In the genomic region with DNA sequence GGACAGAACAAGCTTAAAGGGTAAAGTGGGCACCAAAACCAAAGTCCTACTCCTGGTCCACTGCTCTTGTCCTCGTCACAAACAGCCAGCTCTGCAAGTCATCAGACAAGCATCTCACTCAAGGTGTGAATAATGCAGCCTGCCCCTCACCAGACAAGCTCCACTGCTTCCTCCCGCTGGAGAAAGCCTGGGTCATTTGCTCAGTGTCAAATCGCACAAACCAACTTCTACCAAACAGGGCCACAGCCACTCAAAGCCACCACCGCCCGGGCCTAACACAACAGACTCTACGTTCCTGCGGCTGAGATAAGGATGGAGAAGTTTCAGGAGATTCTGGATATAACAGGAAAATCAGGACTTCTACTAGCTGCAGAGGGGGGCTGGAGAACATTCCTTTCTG, we compare ENCODE assay signal across 10 cellular contexts. TPM values are rescaled to one million over a fixed set of nuclear protein-coding genes. Genes with fewer than 3 reads are reported as not detected.
DNase-seq lines count a peak whose midpoint lies in the region; ATAC-seq and TF ChIP-seq lines count a peak whose summit lies in the region.
"Had no signal": no experiment of that assay in that cellular context is flagged by ENCODE, and none has a peak within 500 bp of the region (broad histone marks: within the 10 kb centered on the region; RNA-seq: fewer than 3 reads in every experiment).

No MANE protein-coding gene starts in this region.

- H2BK5ac ChIP-seq in neuronal stem cell (ENCODE audit: low read length): no peak overlapping the region

- H4K8ac ChIP-seq in neuronal stem cell (ENCODE audit: low read depth, low read length): no peak overlapping the region

- H3K27me3 Mint-ChIP-seq in activated CD4-positive, alpha-beta T cell treated with anti-CD3 and anti-CD28 coated beads, Interleukin-2, amount 10 ng/mL, durations not matched to agents 24 days and 14 days: no peaks in the 10 kb centered on the region
- H3K27me3 Mint-ChIP-seq in immature natural killer cell (ENCODE audit: low read depth in 3 of 3) (peaks cover 6 to 7% (median 7%) of the 10 kb centered on the region in 3 donors), osteocyte (ENCODE audit: unreplicated experiment) (no peaks in the 10 kb centered on the region)

- intact Hi-C loops in activated CD4-positive, alpha-beta T cell treated with anti-CD3 and anti-CD28 coated beads, Interleukin-2, amount 10 ng/mL, durations not matched to agents 24 days and 14 days (cut with micrococcal nuclease): loop anchor here (10.0 kb wide), 1 partner anchor 988 kb away; no protein-coding TSS in a partner anchor

- peaks cover 3% of the 10 kb centered on the region in 2 donors for H3K9me3 ChIP-seq in neuronal stem cell (replicated peaks in 1 of 2; ENCODE audit: control insufficient read depth in 2 of 2, insufficient read depth in 1 of 2, low read depth in 1 of 2, low read length in 2 of 2)

- peaks cover 33 to 70% of the 10 kb centered on the region in 2 donors for H3K36me3 ChIP-seq in neuronal stem cell (replicated peaks in 1 of 2; ENCODE audit: control insufficient read depth in 2 of 2, insufficient read depth in 2 of 2, low read length in 2 of 2)

- no peak overlapping the region for H3K4ac ChIP-seq in neuronal stem cell (ENCODE audit: low read length)

- TF ChIP-seq CTCF in VCaP (conservative IDR thresholded peaks at IDR 0.05): no peak
- TF ChIP-seq CTCF in osteocyte (IDR thresholded peaks at IDR 0.05): no peak

- no peak overlapping the region for H4K91ac ChIP-seq in neuronal stem cell (ENCODE audit: low read depth, low read length, poor library complexity)

- ATAC-seq in stimulated activated effector memory CD8-positive, alpha-beta T cell treated with anti-CD3 and anti-CD28 coated beads, Interleukin-12 subunit alpha, Interleukin-12 subunit beta, amount 100 ng/mL, for 72 hours: no peak

- H3K27ac Mint-ChIP-seq in activated CD4-positive, alpha-beta T cell treated with anti-CD3 and anti-CD28 coated beads, Interleukin-2, amount 10 ng/mL, durations not matched to agents 24 days and 14 days: peak overlapping the region; percentile 83
- H3K27ac Mint-ChIP-seq in immature natural killer cell (peak overlapping the region; percentile 49 to 86 (median 76)), osteocyte (ENCODE audit: unreplicated experiment) (no peak overlapping the region)
- H3K27ac Mint-ChIP-seq in stimulated activated effector memory CD8-positive, alpha-beta T cell treated with anti-CD3 and anti-CD28 coated beads, Interleukin-12 subunit alpha, Interleukin-12 subunit beta, amount 100 ng/mL, for 72 hours: peak overlapping the region; percentile 72

- H3K36me3 Mint-ChIP-seq in activated CD4-positive, alpha-beta T cell treated with anti-CD3 and anti-CD28 coated beads, Interleukin-2, amount 10 ng/mL, durations not matched to agents 24 days and 14 days (ENCODE audit: low read depth): peaks cover 63% of the 10 kb centered on the region
- H3K36me3 Mint-ChIP-seq in immature natural killer cell (peaks cover 29 to 57% (median 39%) of the 10 kb centered on the region in 3 donors), osteocyte (ENCODE audit: unreplicated experiment) (peaks cover 39% of the 10 kb centered on the region)
- peaks cover 72% of the 10 kb centered on the region for H3K36me3 Mint-ChIP-seq in stimulated activated effector memory CD8-positive, alpha-beta T cell treated with anti-CD3 and anti-CD28 coated beads, Interleukin-12 subunit alpha, Interleukin-12 subunit beta, amount 100 ng/mL, for 72 hours

- no peak overlapping the region for H3K14ac ChIP-seq in neuronal stem cell (ENCODE audit: low read length)

- H2AK5ac ChIP-seq in neuronal stem cell (ENCODE audit: low read depth, low read length): no peak overlapping the region

- peak overlapping the region in 1 of 2 donors; percentile 94 for H3K4me3 ChIP-seq in neuronal stem cell (ENCODE audit: low read length in 2 of 2)

- no peak overlapping the region for H3K23ac ChIP-seq in neuronal stem cell (ENCODE audit: low read depth, low read length, poor library complexity)

- peak overlapping the region; percentile 94 for H3K27ac ChIP-seq in VCaP
- no peak overlapping the region for H3K27ac ChIP-seq in neuronal stem cell (replicated peaks; ENCODE audit: low read length)

- H3K79me1 ChIP-seq in neuronal stem cell (ENCODE audit: low read depth, low read length): peaks cover 11% of the 10 kb centered on the region

- WGBS in neuronal stem cell (ENCODE audit: extremely low coverage in 2 of 2, insufficient read length in 2 of 2, insufficient replicate concordance in 1 of 2), 2 donors: no CpG with 5 or more reads among the region's 7 CpGs

- H3K9ac ChIP-seq in neuronal stem cell (ENCODE audit: low read depth, low read length, poor library complexity): no peak overlapping the region

- DNase-seq in activated CD4-positive, alpha-beta T cell treated with anti-CD3 and anti-CD28 coated beads, Interleukin-2, amount 10 ng/mL, durations not matched to agents 24 days and 14 days: no peak
- DNase-seq in activated CD4-positive, alpha-beta T cell treated with anti-CD3 and anti-CD28 coated beads for 48 hours: no peak
- DNase-seq in immature natural killer cell (no peak), neuronal stem cell (ENCODE audit: low spot score) (no peak), osteocyte (ENCODE audit: extremely low spot score, unreplicated experiment) (no peak), GM19240 (ENCODE audit: insufficient read length, low spot score) (no peak)
- DNase-seq in stimulated activated effector memory CD8-positive, alpha-beta T cell treated with anti-CD3 and anti-CD28 coated beads, Interleukin-12 subunit alpha, Interleukin-12 subunit beta, amount 100 ng/mL, for 72 hours (ENCODE audit: low spot score in 2 of 2): no peak
- DNase-seq: activated gamma-delta T cell, islet precursor cell had no signal

- H3K27me3 ChIP-seq in neuronal stem cell (ENCODE audit: control insufficient read depth in 3 of 3, insufficient read depth in 3 of 3, low read depth in 1 of 3, low read length in 3 of 3): no peaks in the 10 kb centered on the region

- peak overlapping the region; percentile 90 for H3K4me3 Mint-ChIP-seq in activated CD4-positive, alpha-beta T cell treated with anti-CD3 and anti-CD28 coated beads, Interleukin-2, amount 10 ng/mL, durations not matched to agents 24 days and 14 days
- peak overlapping the region; percentile 82 to 91 (median 90) for H3K4me3 Mint-ChIP-seq in immature natural killer cell
- H3K4me3 Mint-ChIP-seq in stimulated activated effector memory CD8-positive, alpha-beta T cell treated with anti-CD3 and anti-CD28 coated beads, Interleukin-12 subunit alpha, Interleukin-12 subunit beta, amount 100 ng/mL, for 72 hours: peak overlapping the region; percentile 85
- H3K4me3 Mint-ChIP-seq in osteocyte (ENCODE audit: unreplicated experiment): no peak overlapping the region

- H2BK15ac ChIP-seq in neuronal stem cell (ENCODE audit: low read length): no peak overlapping the region

- no peak overlapping the region for H3K4me2 ChIP-seq in neuronal stem cell (ENCODE audit: insufficient read depth, low read length, poor library complexity, severe bottlenecking)

- H2AFZ ChIP-seq in neuronal stem cell (ENCODE audit: low read length): no peak overlapping the region

- peaks cover 14 to 30% of the 10 kb centered on the region in 2 donors for H3K4me1 ChIP-seq in neuronal stem cell (ENCODE audit: control insufficient read depth in 2 of 2, insufficient read depth in 1 of 2, low read depth in 1 of 2, low read length in 2 of 2)

- H3K9me3 Mint-ChIP-seq in activated CD4-positive, alpha-beta T cell treated with anti-CD3 and anti-CD28 coated beads, Interleukin-2, amount 10 ng/mL, durations not matched to agents 24 days and 14 days: peaks cover 5% of the 10 kb centered on the region
- H3K9me3 Mint-ChIP-seq in immature natural killer cell (no peaks in the 10 kb centered on the region), osteocyte (ENCODE audit: unreplicated experiment) (no peaks in the 10 kb centered on the region)
- H3K9me3 Mint-ChIP-seq in stimulated activated effector memory CD8-positive, alpha-beta T cell treated with anti-CD3 and anti-CD28 coated beads, Interleukin-12 subunit alpha, Interleukin-12 subunit beta, amount 100 ng/mL, for 72 hours: no peaks in the 10 kb centered on the region

- H3K4me1 Mint-ChIP-seq in activated CD4-positive, alpha-beta T cell treated with anti-CD3 and anti-CD28 coated beads, Interleukin-2, amount 10 ng/mL, durations not matched to agents 24 days and 14 days: peaks cover 66% of the 10 kb centered on the region
- H3K4me1 Mint-ChIP-seq in immature natural killer cell (peaks cover 77 to 78% of the 10 kb centered on the region in 2 donors), osteocyte (ENCODE audit: unreplicated experiment) (peaks cover 26% of the 10 kb centered on the region)
- H3K4me1 Mint-ChIP-seq in stimulated activated effector memory CD8-positive, alpha-beta T cell treated with anti-CD3 and anti-CD28 coated beads, Interleukin-12 subunit alpha, Interleukin-12 subunit beta, amount 100 ng/mL, for 72 hours: peaks cover 77% of the 10 kb centered on the region

- no peak overlapping the region for H2BK120ac ChIP-seq in neuronal stem cell (ENCODE audit: low read depth, low read length)

- no peak overlapping the region for H3K18ac ChIP-seq in neuronal stem cell (ENCODE audit: low read length)

- no peak overlapping the region for H2BK12ac ChIP-seq in neuronal stem cell (ENCODE audit: low read length)

RNA-seq across cellular contexts. Expression of gene SSBP3, which starts 3.3 kb away (rescaled TPM):
- 84.1 and 87.9 TPM in 2 replicates for total RNA-seq in activated CD4-positive, alpha-beta T cell treated with anti-CD3 and anti-CD28 coated beads, Interleukin-2, amount 10 ng/mL, durations not matched to agents 24 days and 14 days
- 10 to 100 TPM; 19.8 to 30.1 (median 21.1) TPM for polyA plus RNA-seq in immature natural killer cell
- 127 TPM for polyA plus RNA-seq in neuronal stem cell (2013, experiment 1 of 2)
- polyA plus RNA-seq in neuronal stem cell (2013, experiment 2 of 2): 133 TPM
- 56.4 and 68.1 TPM in 2 replicates for total RNA-seq in osteocyte
